In genomic region chr22:21052715-21053459, GRCh38 we compare ENCODE assay signal across 1 cellular context.
TF ChIP-seq lines count a peak whose summit lies in the region.

No MANE protein-coding gene starts in this region.

TF ChIP-seq in IMR-90, 13 proteins besides CTCF, POLR2A, EP300 and RAD21:
- TF ChIP-seq MAFK (IDR thresholded peaks at IDR 0.05; ENCODE audit: low read depth, low read length) (no peak), BHLHE40 (IDR thresholded peaks at IDR 0.05; ENCODE audit: low read depth, low read length) (no peak), RCOR1 (IDR thresholded peaks at IDR 0.05; ENCODE audit: insufficient replicate concordance, low read length) (no peak), MAZ (IDR thresholded peaks at IDR 0.05; ENCODE audit: borderline replicate concordance, low read depth, low read length) (no peak), CEBPB (IDR thresholded peaks at IDR 0.05; ENCODE audit: low read depth, low read length) (no peak), ELK1 (IDR thresholded peaks at IDR 0.05; ENCODE audit: borderline replicate concordance, low read depth, low read length) (no peak), FOS (IDR thresholded peaks at IDR 0.05; ENCODE audit: low read depth, low read length) (no peak), RFX5 (IDR thresholded peaks at IDR 0.05; ENCODE audit: low read depth, low read length) (no peak), MXI1 (IDR thresholded peaks at IDR 0.05; ENCODE audit: borderline replicate concordance, low read depth, low read length) (no peak), USF2 (IDR thresholded peaks at IDR 0.05; ENCODE audit: low read depth, low read length) (no peak), NFE2L2 (IDR thresholded peaks at IDR 0.05; ENCODE audit: low read depth, low read length) (no peak), CHD1 (IDR thresholded peaks at IDR 0.05; ENCODE audit: low read depth, low read length) (no peak)
